ENCODE assay signal across 16 cellular contexts in the genomic region with DNA sequence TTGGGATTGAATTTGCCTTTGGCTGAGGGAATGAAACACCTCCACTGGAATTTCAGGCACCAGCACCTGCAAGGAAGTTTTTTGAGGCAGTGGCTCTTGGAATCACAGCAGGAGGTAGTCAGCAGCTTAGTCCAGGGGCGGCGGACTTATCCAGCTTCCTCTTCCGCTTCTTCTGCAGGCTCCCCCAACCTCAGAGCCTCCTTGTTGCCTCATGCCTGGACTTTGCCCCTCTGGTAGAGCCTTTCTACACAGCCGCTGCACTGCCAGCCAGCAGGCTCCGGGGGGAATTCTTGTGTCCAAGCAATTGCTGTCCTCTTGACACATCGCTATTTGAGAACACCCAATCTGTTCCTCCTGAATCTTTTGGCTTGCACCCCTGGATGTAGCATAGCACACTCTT. TPM values are rescaled to one million over a fixed set of nuclear protein-coding genes. Genes with fewer than 3 reads are reported as not detected.
A peak's percentile ranks its signal among the peaks of the same experiment; 100 is the strongest.
DNase-seq lines count a peak whose midpoint lies in the region; ATAC-seq, FAIRE-seq and TF ChIP-seq lines count a peak whose summit lies in the region.
"Had no signal": no experiment of that assay in that cellular context is flagged by ENCODE, and none has a peak within 500 bp of the region (broad histone marks: within the 10 kb centered on the region; RNA-seq: fewer than 3 reads in every experiment).

No MANE protein-coding gene starts in this region.

- H3K36me3 ChIP-seq in SU-DHL-6 (ENCODE audit: low read length) (no peaks in the 10 kb centered on the region), HepG2 (replicated peaks in 1 of 2; ENCODE audit: control insufficient read depth in 1 of 2, insufficient read depth in 2 of 2, low read length in 2 of 2) (no peaks in the 10 kb centered on the region)
- H3K36me3 ChIP-seq: neutrophil had no signal

- no peak overlapping the region for H3K4me3 ChIP-seq in right cardiac atrium (ENCODE audit: low read length)
- H3K4me3 ChIP-seq in SU-DHL-6 (ENCODE audit: insufficient read depth, low read length, poor library complexity, severe bottlenecking), result no peak overlapping the region
- H3K4me3 ChIP-seq in HepG2 (replicated peaks in 1 of 3; ENCODE audit: insufficient read depth in 1 of 3, low read depth in 2 of 3, low read length in 3 of 3), result peak overlapping the region; percentile 31 to 52 (median 45); a peak in 4 of 6 replicates

- FAIRE-seq in HepG2 (lab: Jason Lieb, UNC) (peak; percentile 59), GM12892 (lab: Jason Lieb, UNC) (no peak)
- FAIRE-seq: A204.1, frontal cortex, kidney had no signal

- POLR2A ChIA-PET in HepG2 (lab: Yijun Ruan, JAX), result interaction anchor here (0.6 to 1.1 kb wide), 6 partner anchors 9 to 299 kb away, joined by 3 to 6 read pairs (median 3); no protein-coding TSS in a partner anchor

- BruUV-seq in HepG2 (replicated peaks; lab: Mats Ljungman, UMichigan), result no TSS peak

- CTCF ChIA-PET in HepG2 (lab: Yijun Ruan, JAX; ENCODE audit: low intra/inter-chr PET ratio, low total read pairs), result no interaction called here

- H3K9ac ChIP-seq in SU-DHL-6 (ENCODE audit: low read length), result no peak overlapping the region
- 0 out of 2 replicates have a peak overlapping the region, but pooled peaks have one; percentile 42 for H3K9ac ChIP-seq in HepG2 (ENCODE audit: insufficient read depth, low read depth, low read length)

- H3K9me2 ChIP-seq in SU-DHL-6 (replicated peaks; ENCODE audit: insufficient read depth, low read length), result no peaks in the 10 kb centered on the region

- no peaks in the 10 kb centered on the region for H3K9me3 ChIP-seq in right cardiac atrium (ENCODE audit: control insufficient read depth, low read length)
- no peaks in the 10 kb centered on the region for H3K9me3 ChIP-seq in SU-DHL-6 (ENCODE audit: insufficient read depth, low read length)
- no peaks in the 10 kb centered on the region for H3K9me3 ChIP-seq in HepG2 (ENCODE audit: low read length)
- H3K9me3 ChIP-seq: neutrophil had no signal

- peak in 1 of 2 experiments; percentile 45; a peak in 1 of 4 replicates for TF ChIP-seq POLR2A in HepG2 (IDR thresholded peaks at IDR 0.05; ENCODE audit: insufficient read depth in 1 of 2, low read depth in 2 of 2, low read length in 2 of 2)
- TF ChIP-seq POLR2A in GM12892 (IDR thresholded peaks at IDR 0.05; ENCODE audit: low read depth, low read length), result no peak

- H2AFZ ChIP-seq in SU-DHL-6 (ENCODE audit: low read depth, low read length, severe bottlenecking) (no peak overlapping the region), HepG2 (ENCODE audit: low read length) (no peak overlapping the region)

- no peak for TF ChIP-seq CTCF in SU-DHL-6 (IDR thresholded peaks at IDR 0.05; ENCODE audit: insufficient read depth, low read length, poor library complexity, severe bottlenecking)
- TF ChIP-seq CTCF in HepG2 (CRISPR knock-in tag; IDR thresholded peaks at IDR 0.05), result peak; percentile 24; the same call in 1 of the 2 replicates

- no peak; the same call in 1 of the 2 replicates for TF ChIP-seq RAD21 in HepG2 (CRISPR knock-in tag; IDR thresholded peaks at IDR 0.05)

- peaks cover 2% of the 10 kb centered on the region for H3K4me1 ChIP-seq in right cardiac atrium (ENCODE audit: control insufficient read depth, insufficient read depth, low read length)
- peaks cover 48% of the 10 kb centered on the region for H3K4me1 ChIP-seq in HepG2 (ENCODE audit: insufficient read depth, low read length)

- peaks cover 16% of the 10 kb centered on the region for H3K79me2 ChIP-seq in SU-DHL-6 (ENCODE audit: insufficient read depth, low read length)
- H3K79me2 ChIP-seq in HepG2 (ENCODE audit: insufficient read depth, low read length), result peaks cover 8% of the 10 kb centered on the region

- DNase-seq in right cardiac atrium (peak; percentile 24 to 61 (median 55)), left ventricle myocardium superior (no peak), HepG2 (ENCODE audit: low spot score) (peak; percentile 86), NCI-H748 (lab: John Stamatoyannopoulos, UW; ENCODE audit: unreplicated experiment) (no peak), GM12892 (ENCODE audit: insufficient read length) (no peak)
- no peak for DNase-seq in activated naive CD4-positive, alpha-beta T cell treated with Interleukin-2 at 50 U/mL for 16 hours
- DNase-seq: activated CD4-positive, alpha-beta T cell treated with anti-CD3 and anti-CD28 coated beads, Interleukin-2, amount 10 ng/mL, durations not matched to agents 24 days and 14 days; effector memory CD8-positive, alpha-beta T cell; kidney; NCI-H526; T-cell had no signal

- peaks cover 69% of the 10 kb centered on the region for H3F3A ChIP-seq in SU-DHL-6 (ENCODE audit: insufficient read depth)

- ATAC-seq in right cardiac atrium, result peak in 1 of 2 donors; percentile 64
- no peak for ATAC-seq in left ventricle myocardium superior
- peak; percentile 85 for ATAC-seq in HepG2
- ATAC-seq in GM21526 (IDR thresholded peaks at IDR 0.05; ENCODE audit: low FRiP score, unreplicated experiment), result no peak
- ATAC-seq: effector memory CD8-positive, alpha-beta T cell; T-cell had no signal

- intact Hi-C loops in right cardiac atrium (cut with DNase I) (no loop called here), left ventricle myocardium superior (cut with micrococcal nuclease) (no loop called here), HepG2 (cut with micrococcal nuclease; ENCODE audit: unreplicated experiment) (no loop called here)

- H4K20me1 ChIP-seq in SU-DHL-6 (ENCODE audit: low read depth, low read length), result no peaks in the 10 kb centered on the region
- H4K20me1 ChIP-seq in HepG2 (ENCODE audit: insufficient read depth, low read length), result no peaks in the 10 kb centered on the region

- in situ Hi-C loops in HepG2 (cut with HindIII; ENCODE audit: extremely low pct_ligation_motif_present, low pct_unique_long_range_greater_than_20kb), result no loop called here

- H3K27ac ChIP-seq in right cardiac atrium (ENCODE audit: low read length) (no peak overlapping the region), SU-DHL-6 (ENCODE audit: low read depth, low read length) (peak overlapping the region; percentile 96; the same call in 1 of the 2 replicates), HepG2 (ENCODE audit: extremely low read length, insufficient read depth, low read length) (peak overlapping the region; percentile 56)
- H3K27ac ChIP-seq: neutrophil had no signal

- TF ChIP-seq EP300 in HepG2 (IDR thresholded peaks at IDR 0.05; ENCODE audit: low read depth in 2 of 2, low read length in 2 of 2), result peak; percentile 46 to 56; a peak in 2 of 4 replicates
- peak; percentile 61; the same call in 1 of the 2 replicates for TF ChIP-seq EP300 in HepG2 (CRISPR knock-in tag; IDR thresholded peaks at IDR 0.05; ENCODE audit: borderline replicate concordance)

- WGBS in right cardiac atrium, result 67% methylated on average over 6 of the region's 6 CpGs
- 0% methylated on average over 6 of the region's 6 CpGs for WGBS in HepG2 (ENCODE audit: low lambda C conversion rate)

- H3K4me2 ChIP-seq in SU-DHL-6 (ENCODE audit: low read depth, low read length, poor library complexity, severe bottlenecking) (peak overlapping the region; percentile 50), HepG2 (ENCODE audit: low read depth, low read length) (peak overlapping the region; percentile 78)

- no peaks in the 10 kb centered on the region for H3K27me3 ChIP-seq in right cardiac atrium (ENCODE audit: control insufficient read depth, insufficient read depth)
- no peaks in the 10 kb centered on the region for H3K27me3 ChIP-seq in SU-DHL-6 (ENCODE audit: low read length)
- H3K27me3 ChIP-seq in HepG2 (ENCODE audit: control insufficient read depth in 1 of 2, insufficient read depth in 2 of 2, low read length in 2 of 2), result no peaks in the 10 kb centered on the region
- H3K27me3 ChIP-seq: neutrophil had no signal

RNA-seq across cellular contexts. Expression of a gene that starts 4.4 kb away (rescaled TPM):
- 1 to 10 TPM in 1 of 4 donors, under 1 TPM in 2, not detected in 1; 0.17 to 1.7 (median 0.82) TPM for total RNA-seq in right cardiac atrium
- polyA plus RNA-seq in right cardiac atrium, result not detected
- total RNA-seq in left ventricle myocardium superior, result 1.0 TPM
- total RNA-seq in HepG2 (2016; rRNA removed; fragmentation: Illumina TruSeq; extraction: Trizol), result 1.6 and 2.7 TPM in 2 replicates
- total RNA-seq in HepG2 (2016; cell fraction: cytosol; rRNA removed; fragmentation: Illumina TruSeq; extraction: Trizol; ENCODE audit: low read depth), result 0.51 and 0.71 TPM in 2 replicates
- 1.9 and 3.2 TPM in 2 replicates for total RNA-seq in HepG2 (2016; cell fraction: insoluble cytoplasmic fraction; rRNA removed; fragmentation: Illumina TruSeq; extraction: Trizol)
- total RNA-seq in HepG2 (2016; cell fraction: membrane; rRNA removed; fragmentation: Illumina TruSeq; extraction: Trizol), result 1.2 and 1.3 TPM in 2 replicates
- 9.2 and 9.4 TPM in 2 replicates for total RNA-seq in HepG2 (2016; cell fraction: nucleus; rRNA removed; fragmentation: Illumina TruSeq; extraction: Trizol)
- polyA plus RNA-seq in HepG2 (2011; rRNA removed), result 1.3 and 1.4 TPM in 2 replicates
- 0.76 and 0.82 TPM in 2 replicates for polyA plus RNA-seq in HepG2 (2011; cell fraction: cytosol; rRNA removed)
- 3.7 and 4.5 TPM in 2 replicates for polyA plus RNA-seq in HepG2 (2011; cell fraction: nucleus; rRNA removed)
- polyA plus RNA-seq in HepG2 (2012), result 1.2 and 2.7 TPM in 2 replicates
- 0.32 and 0.57 TPM in 2 replicates for polyA plus RNA-seq in HepG2 (2016; cell fraction: cytosol; fragmentation: Illumina TruSeq; extraction: Trizol; ENCODE audit: low read depth)
- 1.2 and 1.8 TPM in 2 replicates for polyA plus RNA-seq in HepG2 (2016; cell fraction: insoluble cytoplasmic fraction; fragmentation: Illumina TruSeq; extraction: Trizol; ENCODE audit: low read depth)
- polyA plus RNA-seq in HepG2 (2016; cell fraction: membrane; fragmentation: Illumina TruSeq; extraction: Trizol; ENCODE audit: low read depth), result 0.90 and 1.1 TPM in 2 replicates
- 7.6 and 8.5 TPM in 2 replicates for polyA plus RNA-seq in HepG2 (2016; cell fraction: nucleus; fragmentation: Illumina TruSeq; extraction: Trizol; ENCODE audit: insufficient read depth, low read depth)
- polyA minus RNA-seq in HepG2 (2011; rRNA and poly(A)+ RNA removed; ENCODE audit: low replicate concordance), result 2.5 TPM in 1 of 2 replicates, not detected in the other
- 1.4 TPM in 1 of 2 replicates, not detected in the other for polyA minus RNA-seq in HepG2 (2011; cell fraction: cytosol; rRNA and poly(A)+ RNA removed)
- polyA minus RNA-seq in HepG2 (2011; cell fraction: nucleus; rRNA and poly(A)+ RNA removed), result 7.7 and 10.4 TPM in 2 replicates
- 1.8 TPM for polyA plus RNA-seq in GM12892 (2012; ENCODE audit: missing spikeins)
- total RNA-seq: activated CD4-positive, alpha-beta T cell treated with anti-CD3 and anti-CD28 coated beads, Interleukin-2, amount 10 ng/mL, durations not matched to agents 24 days and 14 days had no signal

RNA-seq across cellular contexts. Expression of a gene that starts 24.9 kb away (rescaled TPM):
- under 1 TPM in 1 of 4 donors, not detected in 3; 0.18 TPM for total RNA-seq in right cardiac atrium
- polyA plus RNA-seq in right cardiac atrium, result not detected
- total RNA-seq in left ventricle myocardium superior, result 0.15 TPM
- total RNA-seq in HepG2 (2016; rRNA removed; fragmentation: Illumina TruSeq; extraction: Trizol), result 0.69 and 0.95 TPM in 2 replicates
- 0.18 and 0.20 TPM in 2 replicates for total RNA-seq in HepG2 (2016; cell fraction: cytosol; rRNA removed; fragmentation: Illumina TruSeq; extraction: Trizol; ENCODE audit: low read depth)
- total RNA-seq in HepG2 (2016; cell fraction: insoluble cytoplasmic fraction; rRNA removed; fragmentation: Illumina TruSeq; extraction: Trizol), result 0.62 and 0.76 TPM in 2 replicates
- total RNA-seq in HepG2 (2016; cell fraction: membrane; rRNA removed; fragmentation: Illumina TruSeq; extraction: Trizol), result 0.19 and 0.48 TPM in 2 replicates
- 1.3 and 1.4 TPM in 2 replicates for total RNA-seq in HepG2 (2016; cell fraction: nucleus; rRNA removed; fragmentation: Illumina TruSeq; extraction: Trizol)
- 0.37 and 0.50 TPM in 2 replicates for polyA plus RNA-seq in HepG2 (2011; rRNA removed)
- polyA plus RNA-seq in HepG2 (2011; cell fraction: cytosol; rRNA removed), result 0.50 and 0.58 TPM in 2 replicates
- polyA plus RNA-seq in HepG2 (2011; cell fraction: nucleus; rRNA removed), result 0.06 and 0.26 TPM in 2 replicates
- 0.19 and 0.23 TPM in 2 replicates for polyA plus RNA-seq in HepG2 (2012)
- 0.18 and 0.36 TPM in 2 replicates for polyA plus RNA-seq in HepG2 (2016; cell fraction: cytosol; fragmentation: Illumina TruSeq; extraction: Trizol; ENCODE audit: low read depth)
- polyA plus RNA-seq in HepG2 (2016; cell fraction: insoluble cytoplasmic fraction; fragmentation: Illumina TruSeq; extraction: Trizol; ENCODE audit: low read depth), result 0.30 and 0.46 TPM in 2 replicates
- polyA plus RNA-seq in HepG2 (2016; cell fraction: membrane; fragmentation: Illumina TruSeq; extraction: Trizol; ENCODE audit: low read depth), result 0.26 and 0.27 TPM in 2 replicates
- 1.6 and 2.5 TPM in 2 replicates for polyA plus RNA-seq in HepG2 (2016; cell fraction: nucleus; fragmentation: Illumina TruSeq; extraction: Trizol; ENCODE audit: insufficient read depth, low read depth)
- polyA minus RNA-seq in HepG2 (2011; rRNA and poly(A)+ RNA removed; ENCODE audit: low replicate concordance), result 0.07 and 0.26 TPM in 2 replicates
- not detected in 2 replicates for polyA minus RNA-seq in HepG2 (2011; cell fraction: cytosol; rRNA and poly(A)+ RNA removed)
- 0.25 TPM in 1 of 2 replicates, not detected in the other for polyA minus RNA-seq in HepG2 (2011; cell fraction: nucleus; rRNA and poly(A)+ RNA removed)
- not detected for polyA plus RNA-seq in GM12892 (2012; ENCODE audit: missing spikeins)
- total RNA-seq: activated CD4-positive, alpha-beta T cell treated with anti-CD3 and anti-CD28 coated beads, Interleukin-2, amount 10 ng/mL, durations not matched to agents 24 days and 14 days; frontal cortex had no signal

RNA-seq across cellular contexts. Expression of a gene that starts 45.4 kb away (rescaled TPM):
- 1 to 10 TPM; 1.6 to 6.0 (median 4.8) TPM for total RNA-seq in right cardiac atrium
- polyA plus RNA-seq in right cardiac atrium, result 2.8 TPM
- 1.6 TPM for total RNA-seq in left ventricle myocardium superior
- 0.34 and 0.46 TPM in 2 replicates for total RNA-seq in HepG2 (2016; rRNA removed; fragmentation: Illumina TruSeq; extraction: Trizol)
- total RNA-seq in HepG2 (2016; cell fraction: cytosol; rRNA removed; fragmentation: Illumina TruSeq; extraction: Trizol; ENCODE audit: low read depth), result not detected in 2 replicates
- total RNA-seq in HepG2 (2016; cell fraction: insoluble cytoplasmic fraction; rRNA removed; fragmentation: Illumina TruSeq; extraction: Trizol), result 0.32 and 0.49 TPM in 2 replicates
- 0.22 TPM in 1 of 2 replicates, not detected in the other for total RNA-seq in HepG2 (2016; cell fraction: membrane; rRNA removed; fragmentation: Illumina TruSeq; extraction: Trizol)
- 0.19 and 0.28 TPM in 2 replicates for total RNA-seq in HepG2 (2016; cell fraction: nucleus; rRNA removed; fragmentation: Illumina TruSeq; extraction: Trizol)
- polyA plus RNA-seq in HepG2 (2011; rRNA removed), result 0.05 and 0.39 TPM in 2 replicates
- polyA plus RNA-seq in HepG2 (2011; cell fraction: cytosol; rRNA removed), result 0.09 and 0.19 TPM in 2 replicates
- polyA plus RNA-seq in HepG2 (2011; cell fraction: nucleus; rRNA removed), result 0.31 and 0.34 TPM in 2 replicates
- polyA plus RNA-seq in HepG2 (2012), result not detected in 2 replicates
- 0.06 and 0.08 TPM in 2 replicates for polyA plus RNA-seq in HepG2 (2016; cell fraction: cytosol; fragmentation: Illumina TruSeq; extraction: Trizol; ENCODE audit: low read depth)
- polyA plus RNA-seq in HepG2 (2016; cell fraction: insoluble cytoplasmic fraction; fragmentation: Illumina TruSeq; extraction: Trizol; ENCODE audit: low read depth), result 0.50 and 0.66 TPM in 2 replicates
- polyA plus RNA-seq in HepG2 (2016; cell fraction: membrane; fragmentation: Illumina TruSeq; extraction: Trizol; ENCODE audit: low read depth), result 0.10 TPM in 1 of 2 replicates, not detected in the other
- polyA plus RNA-seq in HepG2 (2016; cell fraction: nucleus; fragmentation: Illumina TruSeq; extraction: Trizol; ENCODE audit: insufficient read depth, low read depth), result 0.24 TPM in 1 of 2 replicates, not detected in the other
- 0.12 TPM in 1 of 2 replicates, not detected in the other for polyA minus RNA-seq in HepG2 (2011; rRNA and poly(A)+ RNA removed; ENCODE audit: low replicate concordance)
- polyA minus RNA-seq in HepG2 (2011; cell fraction: cytosol; rRNA and poly(A)+ RNA removed), result not detected in 2 replicates
- polyA minus RNA-seq in HepG2 (2011; cell fraction: nucleus; rRNA and poly(A)+ RNA removed), result not detected in 2 replicates
- not detected for polyA plus RNA-seq in GM12892 (2012; ENCODE audit: missing spikeins)
- total RNA-seq: activated CD4-positive, alpha-beta T cell treated with anti-CD3 and anti-CD28 coated beads, Interleukin-2, amount 10 ng/mL, durations not matched to agents 24 days and 14 days had no signal

Comparison
In these comparisons a context has a peak if more than half of its experiments do, and no peak if none do; other contexts are left out.
1. DNase-seq: peak in right cardiac atrium (3 of 3) and HepG2 (single experiment); none in left ventricle myocardium superior (single experiment), activated naive CD4-positive, alpha-beta T cell treated with Interleukin-2 at 50 U/mL for 16 hours (single experiment), NCI-H748 (single experiment) and GM12892 (single experiment).
2. H3K4me3 ChIP-seq: peak in HepG2 (3 of 3); none in right cardiac atrium (single experiment) and SU-DHL-6 (single experiment).